ENCODE assay signal across 17 cellular contexts in genomic region chr3:175266993-175267960, GRCh38.
DNase-seq lines count a peak whose midpoint lies in the region; ATAC-seq and TF ChIP-seq lines count a peak whose summit lies in the region.
"Had no signal": no experiment of that assay in that cellular context is flagged by ENCODE, and none has a peak within 500 bp of the region (broad histone marks: within the 10 kb centered on the region; RNA-seq: fewer than 3 reads in every experiment).

No MANE protein-coding gene starts in this region.

- H3K36me3 ChIP-seq in IMR-90 (ENCODE audit: control insufficient read depth, insufficient read depth, low read length) (no peaks in the 10 kb centered on the region), A673 (ENCODE audit: insufficient read depth, low read length, poor library complexity, severe bottlenecking) (no peaks in the 10 kb centered on the region), endodermal cell (ENCODE audit: control insufficient read depth, insufficient read depth, low read length) (no peaks in the 10 kb centered on the region)
- H3K36me3 ChIP-seq: right lobe of liver had no signal

- ATAC-seq in IMR-90 (ENCODE audit: low read depth) (peak; percentile 83), GM21619 (IDR thresholded peaks at IDR 0.05; ENCODE audit: unreplicated experiment) (no peak), HG02885 (IDR thresholded peaks at IDR 0.05; ENCODE audit: poor library complexity, unreplicated experiment) (no peak)
- ATAC-seq: K562, right lobe of liver had no signal

- peak overlapping the region; percentile 90 for H2BK120ac ChIP-seq in IMR-90 (ENCODE audit: low read depth, low read length)

- DNase-seq in GM03348 (ENCODE audit: low spot score): peak; percentile 17
- DNase-seq in IMR-90: peak; percentile 84
- DNase-seq in choroid plexus epithelial cell (ENCODE audit: low read depth): peak; percentile 56
- peak; percentile 50 for DNase-seq in renal cortical epithelial cell (ENCODE audit: low read depth)
- DNase-seq in A673 (ENCODE audit: low spot score): no peak
- no peak for DNase-seq in endodermal cell
- DNase-seq: activated naive CD4-positive, alpha-beta T cell treated with anti-CD3 and anti-CD28 coated beads, Interleukin-2, amount 50 U/mL, for 16 hours; cerebellar nuclear complex; COR-L47; NCI-H1436; right lobe of liver; stimulated activated naive CD4-positive, alpha-beta T cell treated with Interleukin-2 at 50 U/mL for 16 hours; SW 1271 had no signal

- H3K27ac ChIP-seq in IMR-90 (ENCODE audit: insufficient read depth, low read length): peak overlapping the region; percentile 72; the same call in 1 of the 2 replicates
- H3K27ac ChIP-seq in A673 (ENCODE audit: low read depth, low read length, poor library complexity, severe bottlenecking): no peak overlapping the region
- H3K27ac ChIP-seq in endodermal cell (ENCODE audit: low read depth, low read length): no peak overlapping the region
- H3K27ac ChIP-seq: right lobe of liver had no signal

- no peak for TF ChIP-seq RAD21 in IMR-90 (IDR thresholded peaks at IDR 0.05; ENCODE audit: low read length)

- H4K91ac ChIP-seq in IMR-90 (ENCODE audit: insufficient read depth, low read depth, low read length): peak overlapping the region; percentile 84; the same call in 1 of the 2 replicates

- H2AK5ac ChIP-seq in IMR-90 (ENCODE audit: low read depth, low read length): no peak overlapping the region

- no peaks in the 10 kb centered on the region for H3K27me3 Mint-ChIP-seq in endodermal cell (ENCODE audit: insufficient read depth)

- POLR2A ChIA-PET in IMR-90 (lab: Charles Lee; ENCODE audit: unreplicated experiment) (interaction anchor here (0.6 to 0.7 kb wide), 2 partner anchors 9 to 91 kb away, joined by 4 to 5 read pairs; no protein-coding TSS in a partner anchor), A673 (lab: Charles Lee; ENCODE audit: low non-redundant PET) (interaction anchor here (0.6 kb wide), 2 partner anchors 36 to 337 kb away, joined by 7 read pairs; no protein-coding TSS in a partner anchor)

- no peak overlapping the region for H3K27ac Mint-ChIP-seq in endodermal cell
- H3K27ac Mint-ChIP-seq: nephron had no signal

- H3K79me1 ChIP-seq in IMR-90 (ENCODE audit: low read depth in 1 of 2, low read length in 2 of 2): no peaks in the 10 kb centered on the region; a peak in 1 of 4 replicates

- H3K9me3 Mint-ChIP-seq in endodermal cell: no peaks in the 10 kb centered on the region
- H3K9me3 Mint-ChIP-seq: nephron had no signal

- peak overlapping the region; percentile 66 to 97 for H4K8ac ChIP-seq in IMR-90 (ENCODE audit: low read depth in 2 of 2, low read length in 2 of 2)

- peak overlapping the region; percentile 85; the same call in 1 of the 2 replicates for H3K4me2 ChIP-seq in IMR-90 (ENCODE audit: low read depth, low read length)

- H2BK5ac ChIP-seq in IMR-90 (ENCODE audit: low read depth, low read length, poor library complexity, severe bottlenecking): peak overlapping the region; percentile 99

- H3K9me3 ChIP-seq in IMR-90 (ENCODE audit: control insufficient read depth, insufficient read depth, low read length) (no peaks in the 10 kb centered on the region), A673 (ENCODE audit: low read depth, low read length, poor library complexity, severe bottlenecking) (no peaks in the 10 kb centered on the region), endodermal cell (ENCODE audit: control insufficient read depth, low read length) (no peaks in the 10 kb centered on the region)
- H3K9me3 ChIP-seq: right lobe of liver had no signal

- H3K4ac ChIP-seq in IMR-90 (ENCODE audit: low read depth, low read length): peak overlapping the region; percentile 66; the same call in 1 of the 2 replicates

- intact Hi-C loops in IMR-90 (cut with micrococcal nuclease) (loop anchor here (1.0 to 10.0 kb wide), 6 partner anchors 128 to 1142 kb away; no protein-coding TSS in a partner anchor), A673 (cut with micrococcal nuclease; ENCODE audit: unreplicated experiment) (no loop called here)

- peak overlapping the region; percentile 92; the same call in 1 of the 2 replicates for H2BK20ac ChIP-seq in IMR-90 (ENCODE audit: low read depth, low read length)

- no peak for TF ChIP-seq POLR2A in IMR-90 (IDR thresholded peaks at IDR 0.05; ENCODE audit: low read depth, low read length)

- CTCF ChIA-PET in IMR-90 (lab: Yijun Ruan, JAX): interaction anchor here (1.0 kb wide), 1 partner anchor 69 kb away, joined by 3 read pairs; no protein-coding TSS in a partner anchor
- CTCF ChIA-PET in A673 (lab: Charles Lee): no interaction called here

- H3K9ac ChIP-seq in IMR-90 (ENCODE audit: low read depth, low read length) (no peak overlapping the region), endodermal cell (ENCODE audit: extremely low read depth, low read length, poor library complexity, severe bottlenecking) (no peak overlapping the region)

- H3K4me1 ChIP-seq in IMR-90 (ENCODE audit: control insufficient read depth, insufficient read depth, low read length): peaks cover 8% of the 10 kb centered on the region
- peaks cover 13% of the 10 kb centered on the region for H3K4me1 ChIP-seq in A673 (ENCODE audit: insufficient read depth, low read length, poor library complexity, severe bottlenecking)
- no peaks in the 10 kb centered on the region for H3K4me1 ChIP-seq in endodermal cell (ENCODE audit: control insufficient read depth, insufficient read depth, low read length)
- H3K4me1 ChIP-seq: right lobe of liver had no signal

- H4K20me1 ChIP-seq in IMR-90 (ENCODE audit: insufficient read depth, low read length): no peaks in the 10 kb centered on the region

- H2AFZ ChIP-seq in IMR-90 (replicated peaks; ENCODE audit: low read length, poor library complexity): no peak overlapping the region

- peak overlapping the region; percentile 98 for H4K5ac ChIP-seq in IMR-90 (ENCODE audit: low read depth, low read length)

- TF ChIP-seq CTCF in IMR-90 (conservative IDR thresholded peaks at IDR 0.05; ENCODE audit: low read depth, low read length): no peak
- TF ChIP-seq CTCF in choroid plexus epithelial cell (conservative IDR thresholded peaks at IDR 0.05; ENCODE audit: low read depth, low read length): no peak
- no peak for TF ChIP-seq CTCF in A673 (conservative IDR thresholded peaks at IDR 0.05; ENCODE audit: low read depth, low read length)
- TF ChIP-seq CTCF in endodermal cell (conservative IDR thresholded peaks at IDR 0.05): no peak

- H2AK9ac ChIP-seq in IMR-90 (replicated peaks; ENCODE audit: low read depth, low read length, poor library complexity): no peak overlapping the region

- no peaks in the 10 kb centered on the region for H3K27me3 ChIP-seq in IMR-90 (ENCODE audit: control insufficient read depth, insufficient read depth, low read length)
- no peaks in the 10 kb centered on the region for H3K27me3 ChIP-seq in A673 (replicated peaks; ENCODE audit: insufficient read depth, low read depth, low read length, poor library complexity)
- H3K27me3 ChIP-seq in endodermal cell (ENCODE audit: control insufficient read depth, insufficient read depth, low read length, poor library complexity, severe bottlenecking): no peaks in the 10 kb centered on the region
- H3K27me3 ChIP-seq: right lobe of liver had no signal

- H3K56ac ChIP-seq in IMR-90 (ENCODE audit: extremely low read depth, insufficient read depth, low read length): peak overlapping the region; percentile 22; the same call in 1 of the 2 replicates

- no peaks in the 10 kb centered on the region for H3K36me3 Mint-ChIP-seq in endodermal cell (ENCODE audit: low read depth)

- TSS peak; percentile 83 for BruUV-seq in IMR-90 (replicated peaks; lab: Mats Ljungman, UMichigan)
- no TSS peak for BruUV-seq in A673 (replicated peaks; lab: Mats Ljungman, UMichigan)

- H2BK15ac ChIP-seq in IMR-90 (ENCODE audit: low read depth, low read length): no peak overlapping the region; the same call in 2 of the 3 replicates

- H3K14ac ChIP-seq in IMR-90 (replicated peaks; ENCODE audit: low read depth, low read length): 0 out of 2 replicates have a peak overlapping the region, but pooled peaks have one; percentile 48

- peak overlapping the region; percentile 100 for H3K18ac ChIP-seq in IMR-90 (ENCODE audit: low read depth, low read length)

- no peaks in the 10 kb centered on the region for H3K4me1 Mint-ChIP-seq in endodermal cell
- H3K4me1 Mint-ChIP-seq: nephron had no signal

- H3K9me1 ChIP-seq in IMR-90 (ENCODE audit: insufficient read depth, low read length): peaks cover 2% of the 10 kb centered on the region; the same call in 1 of the 2 replicates

- no peak overlapping the region for H3K23ac ChIP-seq in IMR-90 (ENCODE audit: low read depth, low read length)

- H3K4me3 ChIP-seq in IMR-90 (ENCODE audit: insufficient read depth, low read depth, low read length) (no peak overlapping the region), choroid plexus epithelial cell (ENCODE audit: low read depth, low read length) (no peak overlapping the region), A673 (ENCODE audit: low read depth, low read length, poor library complexity, severe bottlenecking) (no peak overlapping the region), endodermal cell (ENCODE audit: low read length) (no peak overlapping the region)
- H3K4me3 ChIP-seq: K562, right lobe of liver had no signal

- in situ Hi-C loops in IMR-90 (cut with MboI; ENCODE audit: low sequenced_read_pairs): no loop called here

- no peak overlapping the region for H3K4me3 Mint-ChIP-seq in endodermal cell
- H3K4me3 Mint-ChIP-seq: nephron had no signal

- WGBS in IMR-90 (ENCODE audit: extremely low coverage in 2 of 2, insufficient read length in 1 of 2), 2 experiments: no CpG with 5 or more reads among the region's 2 CpGs
- WGBS in endodermal cell (ENCODE audit: insufficient coverage in 1 of 2, insufficient read length in 1 of 2), 2 experiments: 77% methylated on average over 2 of the region's 2 CpGs; no CpG with 5 or more reads in 1 of the 2 experiments

- dilution Hi-C loops in IMR-90 (cut with HindIII; ENCODE audit: low sequenced_read_pairs, unreplicated experiment): no loop called here

TF ChIP-seq in IMR-90, 13 proteins besides CTCF, POLR2A, EP300 and RAD21:
- TF ChIP-seq SMC3 (IDR thresholded peaks at IDR 0.05; ENCODE audit: low read depth, low read length) (no peak), RFX5 (IDR thresholded peaks at IDR 0.05; ENCODE audit: low read depth, low read length) (no peak), CHD1 (IDR thresholded peaks at IDR 0.05; ENCODE audit: low read depth, low read length) (no peak), MXI1 (IDR thresholded peaks at IDR 0.05; ENCODE audit: borderline replicate concordance, low read depth, low read length) (no peak), NFE2L2 (IDR thresholded peaks at IDR 0.05; ENCODE audit: low read depth, low read length) (no peak), BHLHE40 (IDR thresholded peaks at IDR 0.05; ENCODE audit: low read depth, low read length) (no peak)
- TF ChIP-seq, protein P1, sequence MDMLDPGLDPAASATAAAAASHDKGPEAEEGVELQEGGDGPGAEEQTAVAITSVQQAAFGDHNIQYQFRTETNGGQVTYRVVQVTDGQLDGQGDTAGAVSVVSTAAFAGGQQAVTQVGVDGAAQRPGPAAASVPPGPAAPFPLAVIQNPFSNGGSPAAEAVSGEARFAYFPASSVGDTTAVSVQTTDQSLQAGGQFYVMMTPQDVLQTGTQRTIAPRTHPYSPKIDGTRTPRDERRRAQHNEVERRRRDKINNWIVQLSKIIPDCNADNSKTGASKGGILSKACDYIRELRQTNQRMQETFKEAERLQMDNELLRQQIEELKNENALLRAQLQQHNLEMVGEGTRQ (IDR thresholded peaks at IDR 0.05; ENCODE audit: low read depth, low read length): 0 out of 2 replicates have a peak, but pooled peaks have one; percentile 18

Comparison
In these comparisons a context has a peak if more than half of its experiments do, and no peak if none do; other contexts are left out.
1. DNase-seq: peak in GM03348 (single experiment), IMR-90 (single experiment), choroid plexus epithelial cell (single experiment) and renal cortical epithelial cell (single experiment); none in A673 (single experiment) and endodermal cell (single experiment).